Comparison of ENCODE assay signal across 1 cellular context in genomic region chr17:74930535-74931036, GRCh38.
TF ChIP-seq lines count a peak whose summit lies in the region.

No MANE protein-coding gene starts in this region.

TF ChIP-seq in H1, 55 proteins besides CTCF, POLR2A, EP300 and RAD21:
- TF ChIP-seq PHF8 (conservative IDR thresholded peaks at IDR 0.05; ENCODE audit: low read depth, low read length) (no peak), MAX (IDR thresholded peaks at IDR 0.05) (no peak), SUZ12 (IDR thresholded peaks at IDR 0.05; ENCODE audit: low read length) (no peak), BCL11A (IDR thresholded peaks at IDR 0.05; ENCODE audit: low read depth in 2 of 2, low read length in 2 of 2) (no peak), TAF7 (optimal IDR thresholded peaks at IDR 0.05; ENCODE audit: borderline replicate concordance, low read depth, low read length) (no peak), BACH1 (IDR thresholded peaks at IDR 0.05; ENCODE audit: low read length) (no peak), JUN (IDR thresholded peaks at IDR 0.05; ENCODE audit: low read depth, low read length) (no peak), POU5F1 (IDR thresholded peaks at IDR 0.05; ENCODE audit: low read depth, low read length) (no peak), ZNF274 (IDR thresholded peaks at IDR 0.05; ENCODE audit: borderline replicate concordance, extremely low read depth, low read length) (no peak), TAF1 (IDR thresholded peaks at IDR 0.05; ENCODE audit: low read depth, low read length) (no peak), HDAC2 (IDR thresholded peaks at IDR 0.05; ENCODE audit: borderline replicate concordance in 1 of 2, low read depth in 2 of 2, low read length in 2 of 2) (no peak), E2F6 (IDR thresholded peaks at IDR 0.05) (no peak), RBBP5 (IDR thresholded peaks at IDR 0.05; ENCODE audit: borderline replicate concordance, low read depth, low read length) (no peak), SP2 (IDR thresholded peaks at IDR 0.05; ENCODE audit: low read length) (no peak), CTBP2 (IDR thresholded peaks at IDR 0.05; ENCODE audit: borderline replicate concordance, insufficient read depth, insufficient read length, low read length) (no peak), ATF2 (IDR thresholded peaks at IDR 0.05; ENCODE audit: low read length) (no peak), FOSL1 (IDR thresholded peaks at IDR 0.05; ENCODE audit: insufficient read depth, low read depth, low read length) (no peak)
